Comparison of ENCODE assay signal across 27 cellular contexts in genomic region chr7:7491044-7491443, GRCh38. TPM values are rescaled to one million over a fixed set of nuclear protein-coding genes. Genes with fewer than 3 reads are reported as not detected.
DNase-seq lines count a peak whose midpoint lies in the region; FAIRE-seq and TF ChIP-seq lines count a peak whose summit lies in the region.
"Had no signal": no experiment of that assay in that cellular context is flagged by ENCODE, and none has a peak within 500 bp of the region (broad histone marks: within the 10 kb centered on the region; RNA-seq: fewer than 3 reads in every experiment).

No MANE protein-coding gene starts in this region.

- H3K4me1 ChIP-seq in skeletal muscle satellite cell (ENCODE audit: control insufficient read depth, insufficient read depth, low read length) = peaks cover 45% of the 10 kb centered on the region
- H3K4me1 ChIP-seq: prostate gland had no signal

- H3K4me2 ChIP-seq in skeletal muscle satellite cell (ENCODE audit: low read length) = peak overlapping the region; percentile 24

- H3K9ac ChIP-seq in skeletal muscle satellite cell (ENCODE audit: low read depth, low read length) = peak overlapping the region; percentile 23

- H3K4me3 ChIP-seq in bronchial epithelial cell (ENCODE audit: low read depth, low read length) (no peak overlapping the region), skeletal muscle satellite cell (ENCODE audit: low read length) (no peak overlapping the region)
- H3K4me3 ChIP-seq: prostate gland, right lobe of liver, SK-N-MC, tibial nerve had no signal

- H3K36me3 ChIP-seq in bronchial epithelial cell (ENCODE audit: control insufficient read depth, insufficient read depth, low read length) (no peaks in the 10 kb centered on the region), skeletal muscle satellite cell (ENCODE audit: insufficient read depth, low read length) (no peaks in the 10 kb centered on the region)
- H3K36me3 ChIP-seq: prostate gland, right lobe of liver had no signal

- peak; percentile 70 for FAIRE-seq in bronchial epithelial cell (lab: Jason Lieb, UNC)
- FAIRE-seq: GM18507, H54 had no signal

- H3K9me3 ChIP-seq in skeletal muscle satellite cell (replicated peaks; ENCODE audit: low read length) = peaks cover 4% of the 10 kb centered on the region
- H3K9me3 ChIP-seq: prostate gland had no signal

- DNase-seq in HCEC 1CT = peak; percentile 18
- peak; percentile 58 for DNase-seq in NCI-H69 (lab: John Stamatoyannopoulos, UW)
- DNase-seq in bronchial epithelial cell (ENCODE audit: low read depth) = no peak
- DNase-seq in activated CD4-positive, alpha-beta T cell treated with anti-CD3 and anti-CD28 coated beads for 48 hours = no peak
- DNase-seq in caudate nucleus (lab: John Stamatoyannopoulos, UW) = no peak
- no peak for DNase-seq in stimulated activated CD4-positive, alpha-beta T cell treated with anti-CD3 and anti-CD28 coated beads, Interleukin-4, amount 100 ng/mL, for 24 hours
- DNase-seq: activated CD4-positive, CD25-positive, alpha-beta regulatory T cell; activated CD8-positive, alpha-beta memory T cell treated with anti-CD3 and anti-CD28 coated beads, Interleukin-2, amount 10 ng/mL, durations not matched to agents 7 days and 5 days; activated gamma-delta T cell treated with Interleukin-2 at 50 U/mL for 16 hours; activated naive CD8-positive, alpha-beta T cell treated with anti-CD3 and anti-CD28 coated beads, Interleukin-2, amount 10 ng/mL, durations not matched to agents 7 days and 5 days; activated T-cell treated with anti-CD3 and anti-CD28 coated beads, Interleukin-2, amount 50 U/mL, for 48 hours; EL; glutamatergic neuron; KG1; naive B cell; NCI-H1436; NCI-H2081; NCI-H82; right lobe of liver; RPMI8226; stimulated activated CD4-positive, alpha-beta T cell treated with anti-CD3 and anti-CD28 coated beads, Interleukin-4, amount 100 ng/mL, for 1 hour had no signal

- no peak for TF ChIP-seq CTCF in bronchial epithelial cell (IDR thresholded peaks at IDR 0.05; ENCODE audit: insufficient read depth, low read length, severe bottlenecking)

- no peak overlapping the region for H3K27ac ChIP-seq in caudate nucleus (ENCODE audit: low read depth, low read length)
- H3K27ac ChIP-seq: prostate gland, right lobe of liver, SK-N-MC had no signal

- H3K27me3 ChIP-seq in bronchial epithelial cell (ENCODE audit: control insufficient read depth, insufficient read depth, low read length) (no peaks in the 10 kb centered on the region), skeletal muscle satellite cell (ENCODE audit: control insufficient read depth, insufficient read depth, low read length) (no peaks in the 10 kb centered on the region)
- H3K27me3 ChIP-seq: right lobe of liver, tibial nerve had no signal

RNA-seq across cellular contexts. Expression of gene COL28A1, which starts 44.6 kb away (rescaled TPM):
- not detected in 2 replicates for total RNA-seq in bronchial epithelial cell
- total RNA-seq in skeletal muscle satellite cell (2012; rRNA removed) = 0.51 and 0.87 TPM in 2 replicates
- total RNA-seq: activated CD8-positive, alpha-beta memory T cell treated with anti-CD3 and anti-CD28 coated beads, Interleukin-2, amount 10 ng/mL, durations not matched to agents 7 days and 5 days; activated naive CD8-positive, alpha-beta T cell treated with anti-CD3 and anti-CD28 coated beads, Interleukin-2, amount 10 ng/mL, durations not matched to agents 7 days and 5 days had no signal

Comparison
In these comparisons a context has a peak if more than half of its experiments do, and no peak if none do; other contexts are left out.
1. DNase-seq: peak in HCEC 1CT (single experiment) and NCI-H69 (single experiment); none in bronchial epithelial cell (single experiment), activated CD4-positive, alpha-beta T cell treated with anti-CD3 and anti-CD28 coated beads for 48 hours (single experiment), caudate nucleus (0 of 61) and stimulated activated CD4-positive, alpha-beta T cell treated with anti-CD3 and anti-CD28 coated beads, Interleukin-4, amount 100 ng/mL, for 24 hours (single experiment).